33 cellular contexts compared by ENCODE assay signal in the genomic region with DNA sequence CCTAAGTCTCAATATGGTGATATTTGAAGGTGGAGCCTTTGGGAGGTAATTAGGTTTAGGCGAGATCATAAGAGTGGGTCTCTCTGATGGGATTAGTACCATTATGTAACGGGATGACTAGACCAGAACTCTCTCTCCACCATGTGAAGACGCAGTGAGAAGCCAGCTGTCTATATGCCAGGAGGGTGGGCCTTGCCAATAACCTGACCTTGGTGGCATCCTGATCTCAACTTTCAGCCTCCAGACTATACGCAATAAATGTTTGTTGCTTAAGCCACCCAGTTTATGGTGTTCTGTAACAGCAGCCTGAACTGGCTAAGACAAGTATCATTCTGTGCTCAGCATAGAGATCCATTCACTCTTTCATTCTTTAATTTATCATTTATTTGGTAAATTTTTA.
"Had no signal": no experiment of that assay in that cellular context is flagged by ENCODE, and none has a peak within 500 bp of the region (broad histone marks: within the 10 kb centered on the region; RNA-seq: fewer than 3 reads in every experiment).

No MANE protein-coding gene starts in this region.

- H3K9me3 ChIP-seq: Peyer's patch, SJCRH30 had no signal

- H3K4me3 ChIP-seq: K562, Peyer's patch, SJCRH30, SK-N-MC had no signal

- H3K27ac Mint-ChIP-seq: activated CD4-positive, alpha-beta T cell treated with anti-CD3 and anti-CD28 coated beads, Interleukin-2, amount 10 ng/mL, durations not matched to agents 24 days and 14 days; activated naive CD4-positive, alpha-beta T cell treated with anti-CD3 and anti-CD28 coated beads, Interleukin-2, amount 10 ng/mL, durations not matched to agents 7 days and 5 days; activated naive CD8-positive, alpha-beta T cell; activated naive CD8-positive, alpha-beta T cell treated with anti-CD3 and anti-CD28 coated beads, Interleukin-2, amount 50 U/mL, for 24 hours; activated T-helper 1 cell treated with anti-CD3 and anti-CD28 coated beads, Interleukin-12 subunit alpha, Interleukin-12 subunit beta, Interleukin-2, Interleukin-4 antibody, amounts not matched to agents 30 ng/mL and 10 ng/mL and 1 ng/mL, durations not matched to agents 14 hours and 24 hours and 36 hours had no signal

- H3K27me3 ChIP-seq: brain microvascular endothelial cell, Peyer's patch, SJCRH30 had no signal

- H3K4me1 Mint-ChIP-seq: activated CD4-positive, alpha-beta T cell treated with anti-CD3 and anti-CD28 coated beads, Interleukin-2, amount 10 ng/mL, durations not matched to agents 24 days and 14 days; activated naive CD4-positive, alpha-beta T cell treated with anti-CD3 and anti-CD28 coated beads, Interleukin-2, amount 10 ng/mL, durations not matched to agents 7 days and 5 days; activated naive CD8-positive, alpha-beta T cell treated with anti-CD3 and anti-CD28 coated beads, Interleukin-2, amount 50 U/mL, for 24 hours had no signal

- H3K27ac ChIP-seq: brain microvascular endothelial cell, Peyer's patch, RWPE1, SJCRH30, SK-N-MC, WERI-Rb-1 had no signal

- H3K36me3 ChIP-seq: brain microvascular endothelial cell, Peyer's patch, SJCRH30, WERI-Rb-1 had no signal

- DNase-seq: activated CD4-positive, alpha-beta T cell treated with anti-CD3 and anti-CD28 coated beads for 1 hour; activated CD4-positive, alpha-beta T cell treated with anti-CD3 and anti-CD28 coated beads, Interleukin-2, amount 10 ng/mL, durations not matched to agents 24 days and 14 days; activated CD4-positive, alpha-beta T cell treated with anti-CD3 and anti-CD28 coated beads, Interleukin-2, amount 50 U/mL, for 4 hours; activated CD4-positive, CD25-positive, alpha-beta regulatory T cell; activated CD8-positive, alpha-beta memory T cell treated with anti-CD3 and anti-CD28 coated beads, Interleukin-2, amount 50 U/mL, for 4 hours; activated naive CD4-positive, alpha-beta T cell treated with anti-CD3 and anti-CD28 coated beads, Interleukin-2, amount 10 ng/mL, durations not matched to agents 7 days and 5 days; activated naive CD8-positive, alpha-beta T cell treated with anti-CD3 and anti-CD28 coated beads, Interleukin-2, amount 50 U/mL, for 24 hours; activated T-cell treated with anti-CD3 and anti-CD28 coated beads for 4 hours; activated T-cell treated with anti-CD3 and anti-CD28 coated beads, Interleukin-2, amount 50 U/mL, for 4 hours; amniotic stem cell; aorta; brain microvascular endothelial cell; IMR-90; NCI-H1105; NCI-H1417 treated with DMSO at 0.1 percent for 48 hours; NCI-H1694; NCI-H1930; NCI-H2081 treated with DMSO at 0.1 percent for 48 hours; NCI-H226; NCI-H446 treated with DMSO at 0.1 percent for 48 hours; NCI-H69; NK-92 treated with Interleukin-12 subunit alpha and Interleukin-12 subunit beta, amount 100 ng/mL, for 24 hours; PC-3; Peyer's patch; SHP77; SJCRH30; T1000; WERI-Rb-1 had no signal

- H3K4me3 Mint-ChIP-seq: activated CD4-positive, alpha-beta T cell treated with anti-CD3 and anti-CD28 coated beads, Interleukin-2, amount 10 ng/mL, durations not matched to agents 24 days and 14 days; activated naive CD4-positive, alpha-beta T cell treated with anti-CD3 and anti-CD28 coated beads, Interleukin-2, amount 10 ng/mL, durations not matched to agents 7 days and 5 days; activated naive CD8-positive, alpha-beta T cell; activated naive CD8-positive, alpha-beta T cell treated with anti-CD3 and anti-CD28 coated beads, Interleukin-2, amount 50 U/mL, for 24 hours; activated T-cell treated with anti-CD3 and anti-CD28 coated beads, Interleukin-2, amount 50 U/mL, for 4 hours; activated T-helper 1 cell treated with anti-CD3 and anti-CD28 coated beads, Interleukin-12 subunit alpha, Interleukin-12 subunit beta, Interleukin-2, Interleukin-4 antibody, amounts not matched to agents 30 ng/mL and 10 ng/mL and 1 ng/mL, durations not matched to agents 14 hours and 24 hours and 36 hours had no signal

- H3K4me1 ChIP-seq: Peyer's patch, SJCRH30 had no signal

- H3K36me3 Mint-ChIP-seq: activated naive CD4-positive, alpha-beta T cell treated with anti-CD3 and anti-CD28 coated beads, Interleukin-2, amount 10 ng/mL, durations not matched to agents 7 days and 5 days; activated naive CD8-positive, alpha-beta T cell had no signal

- ATAC-seq: activated naive CD8-positive, alpha-beta T cell treated with anti-CD3 and anti-CD28 coated beads, Interleukin-2, amount 50 U/mL, for 24 hours; activated T-cell treated with anti-CD3 and anti-CD28 coated beads, Interleukin-2, amount 50 U/mL, for 4 hours; K562; PC-3 had no signal

- H3K27me3 Mint-ChIP-seq: activated CD4-positive, alpha-beta T cell treated with anti-CD3 and anti-CD28 coated beads, Interleukin-2, amount 10 ng/mL, durations not matched to agents 24 days and 14 days; activated naive CD4-positive, alpha-beta T cell treated with anti-CD3 and anti-CD28 coated beads, Interleukin-2, amount 10 ng/mL, durations not matched to agents 7 days and 5 days; activated naive CD8-positive, alpha-beta T cell; activated naive CD8-positive, alpha-beta T cell treated with anti-CD3 and anti-CD28 coated beads, Interleukin-2, amount 50 U/mL, for 24 hours had no signal

- H3K9me3 Mint-ChIP-seq: activated CD4-positive, alpha-beta T cell treated with anti-CD3 and anti-CD28 coated beads, Interleukin-2, amount 10 ng/mL, durations not matched to agents 24 days and 14 days had no signal
